In genomic region chr6:165701564-165702354, GRCh38 we compare ENCODE assay signal across 17 cellular contexts. TPM values are rescaled to one million over a fixed set of nuclear protein-coding genes. Genes with fewer than 3 reads are reported as not detected.
DNase-seq lines count a peak whose midpoint lies in the region; ATAC-seq and TF ChIP-seq lines count a peak whose summit lies in the region.
"Had no signal": no experiment of that assay in that cellular context is flagged by ENCODE, and none has a peak within 500 bp of the region (broad histone marks: within the 10 kb centered on the region; RNA-seq: fewer than 3 reads in every experiment).

No MANE protein-coding gene starts in this region.

- no peak overlapping the region for H3K4me3 ChIP-seq in left ventricle myocardium inferior
- H3K4me3 ChIP-seq in BE2C (ENCODE audit: low read depth, low read length): no peak overlapping the region
- H3K4me3 ChIP-seq: body of pancreas, GM23248, smooth muscle cell had no signal

- CTCF ChIA-PET in activated CD8-positive, alpha-beta memory T cell treated with anti-CD3 and anti-CD28 coated beads, Interleukin-2, amount 10 ng/mL, durations not matched to agents 7 days and 5 days (lab: Charles Lee): no interaction called here

- no peaks in the 10 kb centered on the region for H3K4me1 Mint-ChIP-seq in activated CD8-positive, alpha-beta memory T cell treated with anti-CD3 and anti-CD28 coated beads, Interleukin-2, amount 10 ng/mL, durations not matched to agents 7 days and 5 days
- H3K4me1 Mint-ChIP-seq: T-helper 17 cell had no signal

- H3K9me3 Mint-ChIP-seq in activated CD8-positive, alpha-beta memory T cell treated with anti-CD3 and anti-CD28 coated beads, Interleukin-2, amount 10 ng/mL, durations not matched to agents 7 days and 5 days (ENCODE audit: low read depth): no peaks in the 10 kb centered on the region

- no peak overlapping the region for H3K27ac Mint-ChIP-seq in activated CD8-positive, alpha-beta memory T cell treated with anti-CD3 and anti-CD28 coated beads, Interleukin-2, amount 10 ng/mL, durations not matched to agents 7 days and 5 days
- H3K27ac Mint-ChIP-seq: effector memory CD8-positive, alpha-beta T cell; T-helper 17 cell had no signal

- H3K27me3 ChIP-seq in left ventricle myocardium inferior (ENCODE audit: low read depth) (no peaks in the 10 kb centered on the region), BE2C (no peaks in the 10 kb centered on the region)
- H3K27me3 ChIP-seq: body of pancreas had no signal

- H3K36me3 ChIP-seq in left ventricle myocardium inferior (no peaks in the 10 kb centered on the region), BE2C (no peaks in the 10 kb centered on the region)

- peaks cover 30% of the 10 kb centered on the region for H3K4me1 ChIP-seq in left ventricle myocardium inferior
- H3K4me1 ChIP-seq in BE2C: no peaks in the 10 kb centered on the region; the same call in 1 of the 2 replicates
- H3K4me1 ChIP-seq: body of pancreas had no signal

- peak overlapping the region; percentile 80 for H3K27ac ChIP-seq in left ventricle myocardium inferior (replicated peaks)
- H3K27ac ChIP-seq: body of pancreas, GM23248 had no signal

- ATAC-seq in GM18858 (IDR thresholded peaks at IDR 0.05; ENCODE audit: unreplicated experiment) (peak; percentile 75), GM21737 (IDR thresholded peaks at IDR 0.05; ENCODE audit: unreplicated experiment) (peak; percentile 74), HG03342 (IDR thresholded peaks at IDR 0.05; ENCODE audit: unreplicated experiment) (peak; percentile 74), GM19351 (IDR thresholded peaks at IDR 0.05; ENCODE audit: unreplicated experiment) (no peak)
- no peak for ATAC-seq in activated CD8-positive, alpha-beta memory T cell treated with anti-CD3 and anti-CD28 coated beads, Interleukin-2, amount 10 ng/mL, durations not matched to agents 7 days and 5 days
- ATAC-seq: body of pancreas; effector memory CD8-positive, alpha-beta T cell; T-helper 17 cell had no signal

- H3K36me3 Mint-ChIP-seq in activated CD8-positive, alpha-beta memory T cell treated with anti-CD3 and anti-CD28 coated beads, Interleukin-2, amount 10 ng/mL, durations not matched to agents 7 days and 5 days: no peaks in the 10 kb centered on the region

- TF ChIP-seq CTCF in left ventricle myocardium inferior (IDR thresholded peaks at IDR 0.05; ENCODE audit: borderline replicate concordance) (no peak), BE2C (IDR thresholded peaks at IDR 0.05; ENCODE audit: low read depth, low read length) (no peak)

- H3K9me3 ChIP-seq in left ventricle myocardium inferior (replicated peaks) (peaks cover 25% of the 10 kb centered on the region), BE2C (no peaks in the 10 kb centered on the region; the same call in 1 of the 2 replicates)
- H3K9me3 ChIP-seq: body of pancreas had no signal

- no peaks in the 10 kb centered on the region for H3K27me3 Mint-ChIP-seq in activated CD8-positive, alpha-beta memory T cell treated with anti-CD3 and anti-CD28 coated beads, Interleukin-2, amount 10 ng/mL, durations not matched to agents 7 days and 5 days
- H3K27me3 Mint-ChIP-seq: effector memory CD8-positive, alpha-beta T cell had no signal

- no peak overlapping the region for H3K4me3 Mint-ChIP-seq in activated CD8-positive, alpha-beta memory T cell treated with anti-CD3 and anti-CD28 coated beads, Interleukin-2, amount 10 ng/mL, durations not matched to agents 7 days and 5 days
- H3K4me3 Mint-ChIP-seq: effector memory CD8-positive, alpha-beta T cell; T-helper 17 cell had no signal

- intact Hi-C loops in left ventricle myocardium inferior (cut with micrococcal nuclease): no loop called here

- DNase-seq in left ventricle myocardium inferior: no peak
- DNase-seq in BE2C: no peak
- no peak for DNase-seq in activated CD8-positive, alpha-beta memory T cell treated with anti-CD3 and anti-CD28 coated beads, Interleukin-2, amount 10 ng/mL, durations not matched to agents 7 days and 5 days
- no peak for DNase-seq in NCI-H345 (lab: John Stamatoyannopoulos, UW)
- DNase-seq: activated CD4-positive, alpha-beta T cell treated with anti-CD3 and anti-CD28 coated beads for 48 hours; activated effector memory CD4-positive, alpha-beta T cell treated with anti-CD3 and anti-CD28 coated beads, Interleukin-2, amount 50 U/mL, for 16 hours; body of pancreas; DMS79 treated with DMSO at 0.1 percent for 48 hours; effector memory CD8-positive, alpha-beta T cell; GM23248; NCI-H2171 treated with DMSO at 0.1 percent for 48 hours; T-helper 17 cell had no signal

RNA-seq across cellular contexts. Expression of gene PDE10A, which starts 38.7 kb away (rescaled TPM):
- total RNA-seq in left ventricle myocardium inferior: 12.2 TPM
- polyA plus RNA-seq in BE2C (2012; ENCODE audit: insufficient read depth, insufficient read length, low read depth): 1.1 TPM
- total RNA-seq in activated CD8-positive, alpha-beta memory T cell treated with anti-CD3 and anti-CD28 coated beads, Interleukin-2, amount 10 ng/mL, durations not matched to agents 7 days and 5 days: not detected

Comparison
In these comparisons a context has a peak if more than half of its experiments do, and no peak if none do; other contexts are left out.
1. ATAC-seq: peak in GM18858 (single experiment), GM21737 (single experiment) and HG03342 (single experiment); none in GM19351 (single experiment) and activated CD8-positive, alpha-beta memory T cell treated with anti-CD3 and anti-CD28 coated beads, Interleukin-2, amount 10 ng/mL, durations not matched to agents 7 days and 5 days (single experiment).
2. RNA of gene PDE10A, which starts 38.7 kb away (total RNA-seq): 12.2 TPM in left ventricle myocardium inferior (single experiment); not detected in activated CD8-positive, alpha-beta memory T cell treated with anti-CD3 and anti-CD28 coated beads, Interleukin-2, amount 10 ng/mL, durations not matched to agents 7 days and 5 days; every median in the first group is over 10 times any median in the second.